29 cellular contexts compared by ENCODE assay signal in the genomic region with DNA sequence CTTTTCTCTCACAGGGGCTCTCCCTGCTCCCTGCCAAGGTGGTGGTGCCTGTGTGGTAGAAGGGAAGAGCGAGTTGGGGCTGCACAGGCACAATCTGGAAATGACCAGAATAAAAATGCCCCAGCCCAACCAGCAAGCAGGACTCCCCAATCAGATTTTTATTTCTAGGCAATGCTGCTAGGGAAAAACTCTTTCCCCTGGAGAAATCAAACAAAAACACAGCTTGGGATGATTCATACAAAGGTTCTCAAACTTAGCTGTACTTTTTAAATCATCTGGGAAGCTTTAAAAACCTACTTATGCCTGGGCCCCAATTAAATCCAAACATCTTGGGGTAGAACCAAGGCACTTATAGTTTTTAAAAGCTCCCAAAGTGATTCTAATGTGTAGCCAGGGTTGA.
"Had no signal": no experiment of that assay in that cellular context is flagged by ENCODE, and none has a peak within 500 bp of the region (broad histone marks: within the 10 kb centered on the region; RNA-seq: fewer than 3 reads in every experiment).

No MANE protein-coding gene starts in this region.

- ATAC-seq: activated CD4-positive, alpha-beta T cell treated with anti-CD3 and anti-CD28 coated beads for 36 hours; activated CD8-positive, alpha-beta memory T cell treated with anti-CD3 and anti-CD28 coated beads, Interleukin-2, amount 10 ng/mL, durations not matched to agents 7 days and 5 days; activated CD8-positive, alpha-beta T cell treated with anti-CD3 and anti-CD28 coated beads, Interleukin-2, amount 10 ng/mL, durations not matched to agents 7 days and 5 days; activated naive CD8-positive, alpha-beta T cell treated with anti-CD3 and anti-CD28 coated beads, Interleukin-2, amount 50 U/mL, for 24 hours; T-helper 17 cell had no signal

- H3K36me3 ChIP-seq: adrenal gland, ascending aorta, breast epithelium, cardiac muscle cell, esophagus muscularis mucosa had no signal

- H3K27me3 ChIP-seq: adrenal gland, ascending aorta, breast epithelium, cardiac muscle cell, esophagus muscularis mucosa had no signal

- DNase-seq: activated CD4-positive, alpha-beta memory T cell treated with anti-CD3 and anti-CD28 coated beads for 36 hours; activated CD4-positive, alpha-beta T cell treated with anti-CD3 and anti-CD28 coated beads for 36 hours; activated CD4-positive, alpha-beta T cell treated with anti-CD3 and anti-CD28 coated beads, Interleukin-2, amount 10 ng/mL, durations not matched to agents 24 days and 14 days; activated CD4-positive, CD25-positive, alpha-beta regulatory T cell; activated CD4-positive, CD25-positive, alpha-beta regulatory T cell treated with anti-CD3 and anti-CD28 coated beads, Interleukin-2, amount 50 U/mL, for 72 hours; activated CD8-positive, alpha-beta memory T cell treated with anti-CD3 and anti-CD28 coated beads, Interleukin-2, amount 10 ng/mL, durations not matched to agents 7 days and 5 days; activated CD8-positive, alpha-beta memory T cell treated with anti-CD3 and anti-CD28 coated beads, Interleukin-2, amount 50 U/mL, for 4 hours; activated CD8-positive, alpha-beta T cell treated with anti-CD3 and anti-CD28 coated beads, Interleukin-2, amount 10 ng/mL, durations not matched to agents 7 days and 5 days; activated effector memory CD4-positive, alpha-beta T cell treated with anti-CD3 and anti-CD28 coated beads, Interleukin-2, amount 50 U/mL, for 16 hours; activated naive CD4-positive, alpha-beta T cell treated with anti-CD3 and anti-CD28 coated beads for 36 hours; activated naive CD8-positive, alpha-beta T cell treated with anti-CD3 and anti-CD28 coated beads for 36 hours; activated naive CD8-positive, alpha-beta T cell treated with anti-CD3 and anti-CD28 coated beads, Interleukin-2, amount 50 U/mL, for 24 hours; activated T-cell treated with anti-CD3 and anti-CD28 coated beads, Interleukin-2, amount 50 U/mL, for 1 hour; activated T-cell treated with anti-CD3 and anti-CD28 coated beads, Interleukin-2, amount 50 U/mL, for 48 hours; adrenal gland; amygdala; central memory CD4-positive, alpha-beta T cell; cerebellar nuclear complex; dorsolateral prefrontal cortex; effector memory CD4-positive, alpha-beta T cell; endodermal cell; head of caudate nucleus; T-helper 1 cell; T-helper 17 cell had no signal

- H3K27ac ChIP-seq: adrenal gland, breast epithelium, cardiac muscle cell, dorsolateral prefrontal cortex, esophagus muscularis mucosa had no signal

- H3K4me1 ChIP-seq: adrenal gland, breast epithelium, esophagus muscularis mucosa had no signal

- H3K9me3 ChIP-seq: adrenal gland, ascending aorta, breast epithelium, esophagus muscularis mucosa had no signal

- H3K4me3 ChIP-seq: adrenal gland, ascending aorta, breast epithelium, cardiac muscle cell, coronary artery, dorsolateral prefrontal cortex, esophagus muscularis mucosa had no signal
